8 cellular contexts compared by ENCODE assay signal in the genomic region with DNA sequence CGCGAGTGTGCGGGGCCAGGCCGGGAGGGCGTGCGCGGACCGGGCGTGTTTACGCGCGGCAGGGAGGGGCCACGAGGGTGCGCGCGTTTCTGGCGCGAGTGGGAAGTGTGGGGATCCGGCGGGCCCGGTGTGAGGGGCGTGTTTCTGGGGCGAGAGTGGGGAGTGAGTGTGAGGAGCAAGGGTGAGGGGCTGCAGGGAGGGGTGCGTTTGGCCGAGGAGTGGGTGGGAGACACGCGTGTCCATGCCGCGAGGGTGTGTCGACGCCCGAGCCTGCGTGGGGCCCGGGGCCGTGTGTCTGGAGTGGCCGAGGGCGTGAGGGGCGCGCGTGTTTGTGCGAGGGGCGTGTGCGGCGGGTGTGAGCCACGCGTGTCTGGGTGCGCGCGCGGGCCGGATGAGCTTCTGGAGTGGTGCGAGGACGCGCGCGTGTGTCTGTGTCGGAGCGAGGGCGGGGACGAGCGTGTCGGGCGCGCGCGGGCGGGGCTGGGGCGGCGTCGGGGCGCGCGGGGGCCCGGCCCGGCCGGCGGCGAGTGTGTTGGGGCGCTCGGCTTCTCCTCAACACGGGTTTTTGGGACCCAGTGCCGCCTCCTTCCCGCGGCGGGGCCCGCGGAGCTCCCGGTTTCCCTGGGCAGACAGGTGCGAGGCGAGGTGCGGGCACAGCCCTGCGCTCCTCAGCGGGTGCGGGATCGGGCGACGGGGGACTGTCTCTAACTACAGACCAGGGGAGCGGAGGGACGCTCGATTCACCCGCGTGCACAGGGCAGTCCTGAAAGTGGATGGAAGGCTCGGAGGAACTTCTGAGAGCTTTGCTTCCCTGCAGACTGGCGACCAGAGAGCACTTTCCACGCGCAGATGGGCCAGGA.
DNase-seq lines count a peak whose midpoint lies in the region; ATAC-seq and TF ChIP-seq lines count a peak whose summit lies in the region.

No MANE protein-coding gene starts in this region.

- H3K9ac ChIP-seq in iPS-18a (ENCODE audit: low read length): no peak overlapping the region

- H3K36me3 ChIP-seq in iPS-18a (ENCODE audit: control insufficient read depth, low read depth, low read length): no peaks in the 10 kb centered on the region
- no peaks in the 10 kb centered on the region for H3K36me3 ChIP-seq in spleen

- H3K9me3 ChIP-seq in iPS-18a (ENCODE audit: control insufficient read depth, low read depth, low read length): no peaks in the 10 kb centered on the region
- no peaks in the 10 kb centered on the region for H3K9me3 ChIP-seq in spleen

- H3K4me3 ChIP-seq in astrocyte of the cerebellum (ENCODE audit: low read depth, low read length) (peak overlapping the region; percentile 39), iPS-18a (ENCODE audit: low read length) (peak overlapping the region; percentile 17), spleen (peak overlapping the region; percentile 30 to 75 (median 44))

- H3K27ac ChIP-seq in iPS-18a (ENCODE audit: low read length): no peak overlapping the region
- peak overlapping the region; percentile 35 to 88 (median 80) for H3K27ac ChIP-seq in spleen

- H3K4me1 ChIP-seq in iPS-18a (ENCODE audit: control insufficient read depth, low read depth, low read length) (peaks cover 11% of the 10 kb centered on the region), spleen (peaks cover 0 to 27% (median 14%) of the 10 kb centered on the region in 6 donors)

- in situ Hi-C loops in astrocyte of the cerebellum (cut with HindIII; ENCODE audit: low sequenced_read_pairs): no loop called here

- ATAC-seq in GM21528 (IDR thresholded peaks at IDR 0.05; ENCODE audit: low FRiP score, unreplicated experiment) (no peak), HG02759 (IDR thresholded peaks at IDR 0.05; ENCODE audit: unreplicated experiment) (no peak)

- WGBS in spleen, 5 donors: 6 to 11% (median 7%) methylated on average over 38 to 106 of the region's 106 CpGs

- no peak for TF ChIP-seq CTCF in astrocyte of the cerebellum (IDR thresholded peaks at IDR 0.05; ENCODE audit: low read depth, low read length, missing control alignments)
- no peak for TF ChIP-seq CTCF in spleen (IDR thresholded peaks at IDR 0.05 in 8 of 11, conservative IDR thresholded peaks at IDR 0.05 in 3 of 11)

- TF ChIP-seq POLR2A in spleen (IDR thresholded peaks at IDR 0.05): no peak

- peak; percentile 30 for DNase-seq in stimulated activated CD4-positive, alpha-beta T cell treated with anti-CD3 and anti-CD28 coated beads, Interleukin-15, amount 100 ng/mL, for 24 hours
- no peak for DNase-seq in stimulated activated CD4-positive, alpha-beta T cell treated with anti-CD3 and anti-CD28 coated beads, Interleukin-1b, Interleukin-23, amount 100 ng/mL, for 48 hours
- no peak for DNase-seq in astrocyte of the cerebellum (ENCODE audit: low read depth)
- DNase-seq in spleen: peak; percentile 87
- DNase-seq in AG08396 (ENCODE audit: low spot score): no peak

- H3K27me3 ChIP-seq in iPS-18a (ENCODE audit: control insufficient read depth, insufficient read depth, low read length): peaks cover 53% of the 10 kb centered on the region
- H3K27me3 ChIP-seq in spleen (replicated peaks in 1 of 7): peaks cover 0 to 72% (median 23%) of the 10 kb centered on the region in 7 donors

- intact Hi-C loops in spleen (cut with DNase I; ENCODE audit: low total_unique reads): no loop called here

Comparison
In these comparisons a context has a peak if more than half of its experiments do, and no peak if none do; other contexts are left out.
1. DNase-seq: peak in stimulated activated CD4-positive, alpha-beta T cell treated with anti-CD3 and anti-CD28 coated beads, Interleukin-15, amount 100 ng/mL, for 24 hours (single experiment) and spleen (single experiment); none in stimulated activated CD4-positive, alpha-beta T cell treated with anti-CD3 and anti-CD28 coated beads, Interleukin-1b, Interleukin-23, amount 100 ng/mL, for 48 hours (single experiment), astrocyte of the cerebellum (single experiment) and AG08396 (single experiment).
2. Peak in every context shown above with its lines, with median percentiles within 50 percentile points of each other: H3K4me3 ChIP-seq.